8 cellular contexts compared by ENCODE assay signal in genomic region chr16:81444448-81445121, GRCh38. TPM values are rescaled to one million over a fixed set of nuclear protein-coding genes. Genes with fewer than 3 reads are reported as not detected.
A peak's percentile ranks its signal among the peaks of the same experiment; 100 is the strongest.
DNase-seq lines count a peak whose midpoint lies in the region; ATAC-seq and TF ChIP-seq lines count a peak whose summit lies in the region.

Gene CMIP, plus strand, starts transcription at chr16:81444808.

- peaks cover 5% of the 10 kb centered on the region for H3K36me3 Mint-ChIP-seq in activated CD4-positive, alpha-beta T cell treated with anti-CD3 and anti-CD28 coated beads, Interleukin-2, amount 10 ng/mL, durations not matched to agents 24 days and 14 days (ENCODE audit: low read depth)

- no peak for TF ChIP-seq CTCF in coronary artery (IDR thresholded peaks at IDR 0.05)

- peak within 1 kb of the TSS; percentile 94 for H3K4me3 ChIP-seq in coronary artery

- H3K9me3 Mint-ChIP-seq in activated CD4-positive, alpha-beta T cell treated with anti-CD3 and anti-CD28 coated beads, Interleukin-2, amount 10 ng/mL, durations not matched to agents 24 days and 14 days: no peaks in the 10 kb centered on the region

- intact Hi-C loops in activated CD4-positive, alpha-beta T cell treated with anti-CD3 and anti-CD28 coated beads, Interleukin-2, amount 10 ng/mL, durations not matched to agents 24 days and 14 days (cut with micrococcal nuclease): loop anchor here (5.0 kb wide), 1 partner anchor 173 kb away; no protein-coding TSS in a partner anchor
- intact Hi-C loops in left colon (cut with DNase I, micrococcal nuclease): no loop called here

- peak within 1 kb of the TSS; percentile 87 for H3K4me3 Mint-ChIP-seq in activated CD4-positive, alpha-beta T cell treated with anti-CD3 and anti-CD28 coated beads, Interleukin-2, amount 10 ng/mL, durations not matched to agents 24 days and 14 days

- peaks cover 40% of the 10 kb centered on the region for H3K4me1 Mint-ChIP-seq in activated CD4-positive, alpha-beta T cell treated with anti-CD3 and anti-CD28 coated beads, Interleukin-2, amount 10 ng/mL, durations not matched to agents 24 days and 14 days

- ATAC-seq in HG02885 (IDR thresholded peaks at IDR 0.05; ENCODE audit: poor library complexity, unreplicated experiment) (peak; percentile 84), left colon (peak; percentile 46)

- peaks cover 33% of the 10 kb centered on the region for H3K27me3 Mint-ChIP-seq in activated CD4-positive, alpha-beta T cell treated with anti-CD3 and anti-CD28 coated beads, Interleukin-2, amount 10 ng/mL, durations not matched to agents 24 days and 14 days

- H3K27ac Mint-ChIP-seq in activated CD4-positive, alpha-beta T cell treated with anti-CD3 and anti-CD28 coated beads, Interleukin-2, amount 10 ng/mL, durations not matched to agents 24 days and 14 days: peak within 1 kb of the TSS; percentile 90

- peak; percentile 71 for DNase-seq in NK-92 treated with Interleukin-12 subunit alpha and Interleukin-12 subunit beta, amount 100 ng/mL, for 24 hours (lab: John Stamatoyannopoulos, UW)
- DNase-seq in NK-92 (lab: John Stamatoyannopoulos, UW; ENCODE audit: unreplicated experiment) (no peak), NCI-H226 (peak; percentile 77), coronary artery (ENCODE audit: low spot score) (peak; percentile 87), left colon (peak; percentile 81 to 90)
- DNase-seq in activated CD4-positive, alpha-beta T cell treated with anti-CD3 and anti-CD28 coated beads, Interleukin-2, amount 10 ng/mL, durations not matched to agents 24 days and 14 days: peak; percentile 95
- DNase-seq in stimulated activated CD4-positive, alpha-beta T cell treated with anti-CD3 and anti-CD28 coated beads, Interleukin-1b, Interleukin-23, amount 100 ng/mL, for 48 hours: peak; percentile 74

- peak within 1 kb of the TSS; percentile 34 to 84 for H3K27ac ChIP-seq in coronary artery

RNA-seq across cellular contexts. Expression of gene CMIP, which starts in this region (rescaled TPM):
- total RNA-seq in activated CD4-positive, alpha-beta T cell treated with anti-CD3 and anti-CD28 coated beads, Interleukin-2, amount 10 ng/mL, durations not matched to agents 24 days and 14 days: 40.0 and 42.9 TPM in 2 replicates
- 10 to 100 TPM; 81.8 to 84.5 TPM for total RNA-seq in left colon
